In genomic region chr19:36139473-36140288, GRCh38 we compare ENCODE assay signal across 1 cellular context.
TF ChIP-seq lines count a peak whose summit lies in the region.

Gene CAPNS1, plus strand, starts transcription at chr19:36140066. Its CDS starts 946 bp downstream, at chr19:36141012.

TF ChIP-seq in GM12878, 131 proteins besides CTCF, POLR2A, EP300 and RAD21 (continued from another document and continues in another):
- TF ChIP-seq IRF3 (IDR thresholded peaks at IDR 0.05), result no peak; the same call in 1 of the 2 replicates
- no peak for TF ChIP-seq SUPT20H (IDR thresholded peaks at IDR 0.05; ENCODE audit: borderline replicate concordance, control insufficient read depth, low read depth, low read length)
- TF ChIP-seq FOXK2 (IDR thresholded peaks at IDR 0.05), result no peak
- TF ChIP-seq BHLHE40 (IDR thresholded peaks at IDR 0.05; ENCODE audit: borderline replicate concordance in 1 of 2, low read depth in 2 of 2, low read length in 1 of 2), result peak; percentile 58 to 83; a peak in 3 of 4 replicates
- peak; percentile 51; the same call in 1 of the 2 replicates for TF ChIP-seq NKRF (conservative IDR thresholded peaks at IDR 0.05)
- TF ChIP-seq TBL1XR1 (IDR thresholded peaks at IDR 0.05; ENCODE audit: low read depth, low read length), result peak; percentile 54; the same call in 1 of the 2 replicates
- TF ChIP-seq EED (IDR thresholded peaks at IDR 0.05; ENCODE audit: low read depth), result no peak
- TF ChIP-seq JUND (IDR thresholded peaks at IDR 0.05; ENCODE audit: low read depth, low read length), result peak; percentile 57; the same call in 1 of the 2 replicates
- no peak for TF ChIP-seq SMARCA5 (IDR thresholded peaks at IDR 0.05)
- TF ChIP-seq YBX1 (IDR thresholded peaks at IDR 0.05), result no peak
- TF ChIP-seq POLR2AphosphoS5 (IDR thresholded peaks at IDR 0.05; ENCODE audit: low read length), result peak; percentile 73
- no peak for TF ChIP-seq ESRRA (IDR thresholded peaks at IDR 0.05; ENCODE audit: low read length)
- TF ChIP-seq KAT2A (conservative IDR thresholded peaks at IDR 0.05; ENCODE audit: control insufficient read depth, low read depth, low read length), result no peak
- no peak for TF ChIP-seq IRF5 (IDR thresholded peaks at IDR 0.05; ENCODE audit: borderline replicate concordance)
- no peak for TF ChIP-seq EZH2 (IDR thresholded peaks at IDR 0.05; ENCODE audit: borderline replicate concordance, control insufficient read depth, low read depth, low read length)
- TF ChIP-seq STAT1 (conservative IDR thresholded peaks at IDR 0.05), result 0 out of 2 replicates have a peak, but pooled peaks have one; percentile 25
- TF ChIP-seq ZNF622 (IDR thresholded peaks at IDR 0.05), result no peak
- 0 out of 2 replicates have a peak, but pooled peaks have one; percentile 74 for TF ChIP-seq RB1 (IDR thresholded peaks at IDR 0.05; ENCODE audit: borderline replicate concordance)
- no peak for TF ChIP-seq NR2C1 (IDR thresholded peaks at IDR 0.05)
- TF ChIP-seq CEBPZ (IDR thresholded peaks at IDR 0.05; ENCODE audit: low read depth, low read length), result no peak
- TF ChIP-seq ZNF687 (IDR thresholded peaks at IDR 0.05), result no peak; the same call in none of the 2 replicates
- TF ChIP-seq CBX3 (IDR thresholded peaks at IDR 0.05; ENCODE audit: borderline replicate concordance, low read depth), result no peak
- peak; percentile 28 for TF ChIP-seq MYC (IDR thresholded peaks at IDR 0.05; ENCODE audit: insufficient read depth, insufficient read length, insufficient replicate concordance, low read length, severe bottlenecking)
- no peak for TF ChIP-seq ZSCAN29 (IDR thresholded peaks at IDR 0.05)
- no peak for TF ChIP-seq SMC3 (IDR thresholded peaks at IDR 0.05; ENCODE audit: borderline replicate concordance, low read length)
- no peak for TF ChIP-seq NR2C2 (IDR thresholded peaks at IDR 0.05; ENCODE audit: borderline replicate concordance, control insufficient read depth, insufficient read length, low read depth)
- TF ChIP-seq IKZF1 (conservative IDR thresholded peaks at IDR 0.05), result peak; percentile 95
- no peak for TF ChIP-seq REST (IDR thresholded peaks at IDR 0.05; ENCODE audit: low read depth, low read length)
- no peak for TF ChIP-seq ZBTB4 (CRISPR knock-in tag; IDR thresholded peaks at IDR 0.05)
- TF ChIP-seq BCLAF1 (IDR thresholded peaks at IDR 0.05), result no peak
- peak; percentile 94 for TF ChIP-seq SP1 (IDR thresholded peaks at IDR 0.05; ENCODE audit: low read depth, low read length)
- peak; percentile 85; the same call in 1 of the 2 replicates for TF ChIP-seq BACH1 (IDR thresholded peaks at IDR 0.05; ENCODE audit: borderline replicate concordance)
- TF ChIP-seq MTA3 (IDR thresholded peaks at IDR 0.05; ENCODE audit: borderline replicate concordance, low read length), result no peak
- TF ChIP-seq KDM1A (IDR thresholded peaks at IDR 0.05; ENCODE audit: borderline replicate concordance), result no peak
- TF ChIP-seq EGR1 (IDR thresholded peaks at IDR 0.05; ENCODE audit: borderline replicate concordance in 1 of 2, low read depth in 2 of 2, low read length in 2 of 2), result peak in 1 of 2 experiments; percentile 88; a peak in 2 of 3 replicates
